ENCODE assay signal across 8 cellular contexts in the genomic region with DNA sequence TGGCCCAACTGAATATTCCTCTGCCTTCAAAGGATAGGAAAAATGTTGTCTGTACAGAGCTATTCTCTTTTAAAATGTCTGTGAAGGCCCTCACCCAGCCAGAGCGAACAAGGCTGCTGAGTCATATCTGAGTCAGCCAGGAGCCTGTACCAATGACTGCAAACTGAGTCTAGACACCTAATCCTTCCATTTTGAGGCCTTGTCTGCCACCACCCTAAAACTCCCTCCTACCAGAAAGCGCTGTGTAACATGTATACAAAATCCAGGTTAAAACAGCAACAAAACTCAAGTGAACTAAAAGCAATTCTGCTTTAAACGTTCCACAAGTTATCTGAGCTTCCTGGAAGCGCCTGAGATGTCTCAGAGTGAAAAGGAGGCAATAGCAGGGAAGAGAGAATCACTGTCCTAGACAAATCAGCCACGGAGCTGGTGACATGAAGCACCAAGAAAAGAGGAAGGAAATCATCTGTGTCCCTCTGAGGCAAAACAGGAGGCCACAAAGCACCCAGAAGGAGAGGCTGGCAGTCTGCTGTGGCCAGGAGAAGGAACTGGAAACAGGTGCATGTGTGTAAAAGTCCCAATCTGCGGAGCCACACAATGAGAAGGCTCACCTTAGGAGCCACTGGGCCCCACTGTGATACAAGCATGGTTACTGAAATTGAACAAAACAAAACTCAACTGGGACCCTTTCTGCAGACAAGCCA. TPM values are rescaled to one million over a fixed set of nuclear protein-coding genes. Genes with fewer than 3 reads are reported as not detected.
DNase-seq lines count a peak whose midpoint lies in the region; ATAC-seq lines count a peak whose summit lies in the region.

No MANE protein-coding gene starts in this region.

- peak overlapping the region; percentile 27 to 65 for H3K4me3 Mint-ChIP-seq in activated T-cell treated with anti-CD3 and anti-CD28 coated beads, Interleukin-2, amount 50 U/mL, for 72 hours

- no peaks in the 10 kb centered on the region for H3K27me3 Mint-ChIP-seq in activated T-cell treated with anti-CD3 and anti-CD28 coated beads, Interleukin-2, amount 50 U/mL, for 72 hours (ENCODE audit: low read depth)

- peaks cover 39% of the 10 kb centered on the region for H3K4me1 Mint-ChIP-seq in activated T-cell treated with anti-CD3 and anti-CD28 coated beads, Interleukin-2, amount 50 U/mL, for 72 hours (ENCODE audit: low read depth)

- DNase-seq in ELR (ENCODE audit: low read depth): peak; percentile 87
- DNase-seq in KG1 (lab: John Stamatoyannopoulos, UW): peak; percentile 86
- peak; percentile 65 to 67 for DNase-seq in activated T-cell treated with anti-CD3 and anti-CD28 coated beads, Interleukin-2, amount 50 U/mL, for 72 hours
- DNase-seq in kidney glomerular epithelial cell (lab: John Stamatoyannopoulos, UW): peak; percentile 61
- no peak for DNase-seq in left lobe of liver (ENCODE audit: low spot score)
- no peak for DNase-seq in GM19238 (ENCODE audit: insufficient read length, low spot score)

- no peaks in the 10 kb centered on the region for H3K9me3 ChIP-seq in stomach smooth muscle (ENCODE audit: control insufficient read depth in 2 of 2, low read length in 2 of 2)

- H3K36me3 ChIP-seq in stomach smooth muscle (ENCODE audit: control insufficient read depth in 2 of 2, insufficient read depth in 2 of 2, low read length in 2 of 2): peaks cover 10 to 19% of the 10 kb centered on the region in 2 donors

- no peaks in the 10 kb centered on the region for H3K9me3 Mint-ChIP-seq in activated T-cell treated with anti-CD3 and anti-CD28 coated beads, Interleukin-2, amount 50 U/mL, for 72 hours

- no peaks in the 10 kb centered on the region for H3K27me3 ChIP-seq in stomach smooth muscle (ENCODE audit: control insufficient read depth in 1 of 2, insufficient read depth in 2 of 2, low read length in 2 of 2)

- peaks cover 6 to 7% of the 10 kb centered on the region in 2 donors for H3K36me3 Mint-ChIP-seq in activated T-cell treated with anti-CD3 and anti-CD28 coated beads, Interleukin-2, amount 50 U/mL, for 72 hours (ENCODE audit: insufficient read depth in 2 of 2)

- H3K4me1 ChIP-seq in stomach smooth muscle (ENCODE audit: control insufficient read depth, insufficient read depth, low read length): peaks cover 5% of the 10 kb centered on the region

- H3K4me3 ChIP-seq in stomach smooth muscle (ENCODE audit: low read length in 2 of 2): no peak overlapping the region

- H3K27ac Mint-ChIP-seq in activated T-cell treated with anti-CD3 and anti-CD28 coated beads, Interleukin-2, amount 50 U/mL, for 72 hours: peak overlapping the region; percentile 43

- H3K9ac ChIP-seq in stomach smooth muscle (ENCODE audit: low read length in 2 of 2): no peak overlapping the region

- peak overlapping the region; percentile 41 for H3K27ac ChIP-seq in stomach smooth muscle (ENCODE audit: low read length)

- peak; percentile 76 for ATAC-seq in GM21576 (IDR thresholded peaks at IDR 0.05; ENCODE audit: unreplicated experiment)
- peak; percentile 92 to 95 for ATAC-seq in activated T-cell treated with anti-CD3 and anti-CD28 coated beads, Interleukin-2, amount 50 U/mL, for 72 hours (replicated peaks in 1 of 2)
- ATAC-seq in left lobe of liver: no peak

RNA-seq across cellular contexts. Expression of a gene that starts 10.2 kb away (rescaled TPM):
- total RNA-seq in activated T-cell treated with anti-CD3 and anti-CD28 coated beads, Interleukin-2, amount 50 U/mL, for 72 hours: 1 to 10 TPM; 8.0 to 8.5 TPM
- 14.8 TPM for total RNA-seq in left lobe of liver

RNA-seq across cellular contexts. Expression of a gene that starts 51.3 kb away (rescaled TPM):
- under 1 TPM; 0.19 to 0.30 TPM for total RNA-seq in activated T-cell treated with anti-CD3 and anti-CD28 coated beads, Interleukin-2, amount 50 U/mL, for 72 hours
- total RNA-seq in left lobe of liver: 0.48 TPM

Comparison
In these comparisons a context has a peak if more than half of its experiments do, and no peak if none do; other contexts are left out.
1. DNase-seq: peak in ELR (single experiment), KG1 (single experiment), activated T-cell treated with anti-CD3 and anti-CD28 coated beads, Interleukin-2, amount 50 U/mL, for 72 hours (2 of 2) and kidney glomerular epithelial cell (single experiment); none in left lobe of liver (single experiment) and GM19238 (single experiment).